17 cellular contexts compared by ENCODE assay signal in genomic region chr17:75019710-75020109, GRCh38. TPM values are rescaled to one million over a fixed set of nuclear protein-coding genes. Genes with fewer than 3 reads are reported as not detected.
DNase-seq lines count a peak whose midpoint lies in the region; TF ChIP-seq lines count a peak whose summit lies in the region.
"Had no signal": no experiment of that assay in that cellular context is flagged by ENCODE, and none has a peak within 500 bp of the region (broad histone marks: within the 10 kb centered on the region; RNA-seq: fewer than 3 reads in every experiment).

No MANE protein-coding gene starts in this region.

- H3K27ac ChIP-seq in VCaP (peak overlapping the region; percentile 98), prostate gland (peak overlapping the region; percentile 44 to 65)
- H3K27ac ChIP-seq: KMS-11 had no signal

- TF ChIP-seq CTCF in VCaP (conservative IDR thresholded peaks at IDR 0.05) (no peak), prostate gland (IDR thresholded peaks at IDR 0.05) (no peak)

- DNase-seq in hippocampal formation (lab: John Stamatoyannopoulos, UW) (peak; percentile 19 to 44), prostate gland (ENCODE audit: low spot score) (no peak), LoVo (ENCODE audit: low spot score) (no peak), NCI-H1694 (lab: John Stamatoyannopoulos, UW) (no peak), RPMI8226 (no peak)
- DNase-seq in stimulated activated CD8-positive, alpha-beta memory T cell treated with anti-CD3 and anti-CD28 coated beads, Interleukin-4, amount 100 ng/mL, for 48 hours = no peak
- DNase-seq: ACHN, DMS79 treated with DMSO at 0.1 percent for 48 hours, HFFc6, NCI-H1092, NCI-H2081 treated with DMSO at 0.1 percent for 48 hours, NCI-H2227 treated with DMSO at 0.1 percent for 48 hours, NCI-H510A treated with DMSO at 0.1 percent for 48 hours, NCI-H774, SHP77 treated with DMSO at 0.1 percent for 48 hours had no signal

- TF ChIP-seq POLR2A in prostate gland (IDR thresholded peaks at IDR 0.05) = no peak

- H3K27me3 ChIP-seq in prostate gland (replicated peaks; ENCODE audit: insufficient read depth) = no peaks in the 10 kb centered on the region

- WGBS in prostate gland = 84% methylated on average over 3 of the region's 3 CpGs

- no peak overlapping the region for H3K4me3 ChIP-seq in prostate gland

- peaks cover 6% of the 10 kb centered on the region for H3K4me1 ChIP-seq in prostate gland (replicated peaks)

- intact Hi-C loops in prostate gland (cut with DNase I) = no loop called here

- H3K9me3 ChIP-seq in prostate gland = no peaks in the 10 kb centered on the region

- no peaks in the 10 kb centered on the region for H3K36me3 ChIP-seq in prostate gland

RNA-seq across cellular contexts. Expression of gene MRPL58, which starts 7.2 kb away (rescaled TPM):
- total RNA-seq in prostate gland = 10 to 100 TPM; 28.4 to 73.8 TPM

RNA-seq across cellular contexts. Expression of gene ATP5PD, which starts 27.1 kb away (rescaled TPM):
- 100 to 1,000 TPM; 116 to 201 TPM for total RNA-seq in prostate gland

RNA-seq across cellular contexts. Expression of gene KCTD2, which starts 27.3 kb away (rescaled TPM):
- 100 to 1,000 TPM in 1 of 2 donors, 10 to 100 TPM in 1; 24.4 to 104 TPM for total RNA-seq in prostate gland

RNA-seq across cellular contexts. Expression of gene CDR2L, which starts 32.3 kb away (rescaled TPM):
- total RNA-seq in prostate gland = 10 to 100 TPM; 13.7 to 34.9 TPM

RNA-seq across cellular contexts. Expression of gene HID1, which starts 47.2 kb away (rescaled TPM):
- total RNA-seq in prostate gland = 100 to 1,000 TPM in 1 of 2 donors, 10 to 100 TPM in 1; 87.1 to 101 TPM

Comparison
In these comparisons a context has a peak if more than half of its experiments do, and no peak if none do; other contexts are left out.
1. DNase-seq: peak in hippocampal formation (2 of 2); none in prostate gland (single experiment), LoVo (single experiment), NCI-H1694 (single experiment), stimulated activated CD8-positive, alpha-beta memory T cell treated with anti-CD3 and anti-CD28 coated beads, Interleukin-4, amount 100 ng/mL, for 48 hours (single experiment) and RPMI8226 (single experiment).